ENCODE assay signal across 28 cellular contexts in the genomic region with DNA sequence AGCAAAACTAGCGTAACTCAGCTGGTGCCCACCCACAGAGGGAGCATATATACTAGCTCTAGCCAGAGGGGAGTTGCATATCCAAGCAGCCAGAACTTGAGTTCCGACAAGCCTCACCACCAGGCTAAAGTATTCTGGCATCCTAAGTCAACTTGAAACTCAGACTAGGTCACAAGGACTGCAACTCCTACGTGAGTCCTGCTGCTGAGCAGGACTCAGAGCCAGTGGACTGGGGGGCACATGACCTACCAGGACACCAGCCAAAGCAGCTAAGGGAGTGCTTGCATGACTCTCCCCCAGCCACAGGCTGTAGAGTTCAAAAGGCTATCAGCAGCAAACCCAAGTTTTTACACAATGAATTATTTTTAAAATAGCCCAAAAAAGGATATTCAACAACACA.
"Had no signal": no experiment of that assay in that cellular context is flagged by ENCODE, and none has a peak within 500 bp of the region (broad histone marks: within the 10 kb centered on the region; RNA-seq: fewer than 3 reads in every experiment).

No MANE protein-coding gene starts in this region.

- H3K4me1 ChIP-seq: body of pancreas, gastrocnemius medialis, parathyroid adenoma, tibial nerve had no signal

- H3K4me1 Mint-ChIP-seq: activated naive CD8-positive, alpha-beta T cell treated with anti-CD3 and anti-CD28 coated beads, Interleukin-2, amount 10 ng/mL, durations not matched to agents 7 days and 5 days; T-cell had no signal

- H3K4me3 Mint-ChIP-seq: activated naive CD4-positive, alpha-beta T cell treated with anti-CD3 and anti-CD28 coated beads for 36 hours; activated naive CD8-positive, alpha-beta T cell treated with anti-CD3 and anti-CD28 coated beads, Interleukin-2, amount 10 ng/mL, durations not matched to agents 7 days and 5 days; activated T-cell treated with anti-CD3 and anti-CD28 coated beads, Interleukin-2, amount 50 U/mL, for 4 hours; natural killer cell treated with Interleukin-12 subunit alpha and Interleukin-12 subunit beta and Interleukin-15 and Interleukin-18, amount 100 ng/mL, for 72 hours; T-cell; T-helper 2 cell treated with Interferon-gamma antibody and Interleukin-4, amounts not matched to agents 5 μg/mL and 100 μg/mL, for 36 hours had no signal

- H3K79me2 ChIP-seq: parathyroid adenoma had no signal

- H3K27ac Mint-ChIP-seq: activated naive CD4-positive, alpha-beta T cell treated with anti-CD3 and anti-CD28 coated beads for 36 hours; activated naive CD8-positive, alpha-beta T cell treated with anti-CD3 and anti-CD28 coated beads, Interleukin-2, amount 10 ng/mL, durations not matched to agents 7 days and 5 days; natural killer cell treated with Interleukin-12 subunit alpha and Interleukin-12 subunit beta and Interleukin-15 and Interleukin-18, amount 100 ng/mL, for 72 hours; T-cell; T-helper 2 cell treated with Interferon-gamma antibody and Interleukin-4, amounts not matched to agents 5 μg/mL and 100 μg/mL, for 36 hours had no signal

- H2AFZ ChIP-seq: parathyroid adenoma had no signal

- H3K4me3 ChIP-seq: body of pancreas, gastrocnemius medialis, tibial nerve had no signal

- DNase-seq: activated CD4-positive, alpha-beta T cell treated with anti-CD3 and anti-CD28 coated beads for 1 hour; activated CD4-positive, alpha-beta T cell treated with anti-CD3 and anti-CD28 coated beads, Interleukin-2, amount 50 U/mL, for 4 hours; activated CD8-positive, alpha-beta memory T cell treated with anti-CD3 and anti-CD28 coated beads, Interleukin-2, amount 50 U/mL, for 48 hours; activated naive CD4-positive, alpha-beta T cell treated with anti-CD3 and anti-CD28 coated beads for 36 hours; activated naive CD8-positive, alpha-beta T cell treated with anti-CD3 and anti-CD28 coated beads, Interleukin-2, amount 10 ng/mL, durations not matched to agents 7 days and 5 days; activated T-cell treated with anti-CD3 and anti-CD28 coated beads, Interleukin-2, amount 50 U/mL, for 4 hours; body of pancreas; caudate nucleus; dermis blood vessel endothelial cell; effector CD8-positive, alpha-beta T cell; erythroblast; gastrocnemius medialis; head of caudate nucleus; hypothalamus; left cardiac atrium; midbrain; right cardiac atrium; stimulated activated CD4-positive, alpha-beta T cell treated with anti-CD3 and anti-CD28 coated beads, Interleukin-12 subunit alpha, Interleukin-12 subunit beta, amount 100 ng/mL, for 4 hours; stimulated activated CD4-positive, alpha-beta T cell treated with anti-CD3 and anti-CD28 coated beads, Interleukin-4, amount 100 ng/mL, for 4 hours; stimulated activated naive CD8-positive, alpha-beta T cell treated with anti-CD3 and anti-CD28 coated beads, Interleukin-15, Interleukin-2, amounts not matched to agents 100 U/mL and 50 U/mL, for 24 hours; T-cell; WERI-Rb-1 had no signal

- H3K27me3 ChIP-seq: body of pancreas, gastrocnemius medialis, tibial nerve had no signal

- ATAC-seq: activated T-cell treated with anti-CD3 and anti-CD28 coated beads, Interleukin-2, amount 50 U/mL, for 4 hours; body of pancreas; gastrocnemius medialis; left cardiac atrium; natural killer cell treated with Interleukin-12 subunit alpha and Interleukin-12 subunit beta and Interleukin-15 and Interleukin-18, amount 100 ng/mL, for 72 hours; right cardiac atrium; stimulated activated naive CD8-positive, alpha-beta T cell treated with anti-CD3 and anti-CD28 coated beads, Interleukin-15, Interleukin-2, amounts not matched to agents 100 U/mL and 50 U/mL, for 24 hours; T-cell had no signal

- H3K9ac ChIP-seq: parathyroid adenoma had no signal

- H3K9me3 ChIP-seq: body of pancreas, gastrocnemius medialis, neutrophil had no signal

- H3K27ac ChIP-seq: body of pancreas, gastrocnemius medialis, neutrophil, parathyroid adenoma, tibial nerve, WERI-Rb-1 had no signal

- H3K36me3 ChIP-seq: gastrocnemius medialis, WERI-Rb-1 had no signal

- FAIRE-seq: islet of Langerhans had no signal
